1 cellular context compared by ENCODE assay signal in the genomic region with DNA sequence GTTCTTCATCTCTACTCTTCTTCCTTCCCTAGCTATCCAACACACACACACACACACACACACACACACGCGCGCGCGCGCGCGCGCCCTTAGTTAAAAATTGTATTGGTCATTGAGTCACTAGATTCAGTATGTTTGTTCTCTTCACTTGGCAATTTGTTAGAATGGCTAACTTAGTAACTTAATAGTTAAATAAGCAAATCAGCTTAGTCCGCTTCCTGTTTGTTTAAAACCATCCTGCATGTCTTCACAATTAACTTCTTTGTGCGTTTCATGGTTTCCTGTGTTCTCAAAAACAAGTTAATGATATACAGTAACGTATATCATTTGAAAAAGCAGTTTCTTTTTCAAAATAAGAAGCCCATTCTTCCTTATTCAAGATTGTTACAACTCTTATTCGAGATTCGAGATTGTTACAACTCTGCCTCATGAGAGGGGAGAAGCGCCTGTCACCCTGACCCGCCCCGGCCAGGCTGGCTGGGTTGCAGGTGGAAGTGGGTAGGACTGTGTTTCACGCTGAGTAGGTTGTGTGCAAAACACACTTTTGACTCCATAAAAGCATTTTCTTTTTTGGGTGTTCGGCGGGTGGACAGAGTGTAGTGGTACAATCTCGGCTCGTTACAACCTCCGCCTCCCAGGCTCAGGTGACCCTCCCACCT.
TF ChIP-seq lines count a peak whose summit lies in the region.

No MANE protein-coding gene starts in this region.

TF ChIP-seq in HepG2, 621 proteins besides CTCF, POLR2A, EP300 and RAD21:
- TF ChIP-seq ZNF549 (CRISPR knock-in tag; IDR thresholded peaks at IDR 0.05) (no peak), ZNF652 (CRISPR knock-in tag; IDR thresholded peaks at IDR 0.05; ENCODE audit: borderline replicate concordance, low read depth) (peak; percentile 75), PRPF4 (IDR thresholded peaks at IDR 0.05; ENCODE audit: low read depth, low read length, poor library complexity, severe bottlenecking) (peak; percentile 41), FOXP1 (IDR thresholded peaks at IDR 0.05) (no peak), FOXP1 (CRISPR knock-in tag; IDR thresholded peaks at IDR 0.05) (peak; percentile 7; the same call in 1 of the 2 replicates)
- TF ChIP-seq, protein P1, sequence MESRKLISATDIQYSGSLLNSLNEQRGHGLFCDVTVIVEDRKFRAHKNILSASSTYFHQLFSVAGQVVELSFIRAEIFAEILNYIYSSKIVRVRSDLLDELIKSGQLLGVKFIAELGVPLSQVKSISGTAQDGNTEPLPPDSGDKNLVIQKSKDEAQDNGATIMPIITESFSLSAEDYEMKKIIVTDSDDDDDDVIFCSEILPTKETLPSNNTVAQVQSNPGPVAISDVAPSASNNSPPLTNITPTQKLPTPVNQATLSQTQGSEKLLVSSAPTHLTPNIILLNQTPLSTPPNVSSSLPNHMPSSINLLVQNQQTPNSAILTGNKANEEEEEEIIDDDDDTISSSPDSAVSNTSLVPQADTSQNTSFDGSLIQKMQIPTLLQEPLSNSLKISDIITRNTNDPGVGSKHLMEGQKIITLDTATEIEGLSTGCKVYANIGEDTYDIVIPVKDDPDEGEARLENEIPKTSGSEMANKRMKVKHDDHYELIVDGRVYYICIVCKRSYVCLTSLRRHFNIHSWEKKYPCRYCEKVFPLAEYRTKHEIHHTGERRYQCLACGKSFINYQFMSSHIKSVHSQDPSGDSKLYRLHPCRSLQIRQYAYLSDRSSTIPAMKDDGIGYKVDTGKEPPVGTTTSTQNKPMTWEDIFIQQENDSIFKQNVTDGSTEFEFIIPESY (CRISPR knock-in tag; IDR thresholded peaks at IDR 0.05), result peak; percentile 72
- TF ChIP-seq, protein P2, sequence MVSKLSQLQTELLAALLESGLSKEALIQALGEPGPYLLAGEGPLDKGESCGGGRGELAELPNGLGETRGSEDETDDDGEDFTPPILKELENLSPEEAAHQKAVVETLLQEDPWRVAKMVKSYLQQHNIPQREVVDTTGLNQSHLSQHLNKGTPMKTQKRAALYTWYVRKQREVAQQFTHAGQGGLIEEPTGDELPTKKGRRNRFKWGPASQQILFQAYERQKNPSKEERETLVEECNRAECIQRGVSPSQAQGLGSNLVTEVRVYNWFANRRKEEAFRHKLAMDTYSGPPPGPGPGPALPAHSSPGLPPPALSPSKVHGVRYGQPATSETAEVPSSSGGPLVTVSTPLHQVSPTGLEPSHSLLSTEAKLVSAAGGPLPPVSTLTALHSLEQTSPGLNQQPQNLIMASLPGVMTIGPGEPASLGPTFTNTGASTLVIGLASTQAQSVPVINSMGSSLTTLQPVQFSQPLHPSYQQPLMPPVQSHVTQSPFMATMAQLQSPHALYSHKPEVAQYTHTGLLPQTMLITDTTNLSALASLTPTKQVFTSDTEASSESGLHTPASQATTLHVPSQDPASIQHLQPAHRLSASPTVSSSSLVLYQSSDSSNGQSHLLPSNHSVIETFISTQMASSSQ (IDR thresholded peaks at IDR 0.05; ENCODE audit: low read depth), result 0 out of 2 replicates have a peak, but pooled peaks have one; percentile 6
- TF ChIP-seq, protein P2 (CRISPR knock-in tag; IDR thresholded peaks at IDR 0.05; ENCODE audit: borderline replicate concordance), result no peak
- TF ChIP-seq, protein P3, sequence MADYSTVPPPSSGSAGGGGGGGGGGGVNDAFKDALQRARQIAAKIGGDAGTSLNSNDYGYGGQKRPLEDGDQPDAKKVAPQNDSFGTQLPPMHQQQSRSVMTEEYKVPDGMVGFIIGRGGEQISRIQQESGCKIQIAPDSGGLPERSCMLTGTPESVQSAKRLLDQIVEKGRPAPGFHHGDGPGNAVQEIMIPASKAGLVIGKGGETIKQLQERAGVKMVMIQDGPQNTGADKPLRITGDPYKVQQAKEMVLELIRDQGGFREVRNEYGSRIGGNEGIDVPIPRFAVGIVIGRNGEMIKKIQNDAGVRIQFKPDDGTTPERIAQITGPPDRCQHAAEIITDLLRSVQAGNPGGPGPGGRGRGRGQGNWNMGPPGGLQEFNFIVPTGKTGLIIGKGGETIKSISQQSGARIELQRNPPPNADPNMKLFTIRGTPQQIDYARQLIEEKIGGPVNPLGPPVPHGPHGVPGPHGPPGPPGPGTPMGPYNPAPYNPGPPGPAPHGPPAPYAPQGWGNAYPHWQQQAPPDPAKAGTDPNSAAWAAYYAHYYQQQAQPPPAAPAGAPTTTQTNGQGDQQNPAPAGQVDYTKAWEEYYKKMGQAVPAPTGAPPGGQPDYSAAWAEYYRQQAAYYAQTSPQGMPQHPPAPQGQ (CRISPR knock-in tag; IDR thresholded peaks at IDR 0.05; ENCODE audit: borderline replicate concordance), result no peak
